Comparison of ENCODE assay signal across 7 cellular contexts in genomic region chr10:60964257-60965235, GRCh38. TPM values are rescaled to one million over a fixed set of nuclear protein-coding genes. Genes with fewer than 3 reads are reported as not detected.
DNase-seq lines count a peak whose midpoint lies in the region; ATAC-seq and TF ChIP-seq lines count a peak whose summit lies in the region.

No MANE protein-coding gene starts in this region.

- H3K9me3 Mint-ChIP-seq in activated CD4-positive, alpha-beta memory T cell treated with anti-CD3 and anti-CD28 coated beads for 36 hours: no peaks in the 10 kb centered on the region

- DNase-seq in GM04503 (ENCODE audit: low read depth) (peak; percentile 70), HEK293T (ENCODE audit: extremely low spot score) (peak; percentile 60), NCI-H2227 (lab: John Stamatoyannopoulos, UW; ENCODE audit: unreplicated experiment) (peak; percentile 66), erythroblast (lab: John Stamatoyannopoulos, UW) (peak; percentile 64 to 77), mucosa of descending colon (peak in 2 of 3 donors; percentile 55 to 65), superior temporal gyrus (ENCODE audit: extremely low spot score) (peak; percentile 96)
- DNase-seq in activated CD4-positive, alpha-beta memory T cell treated with anti-CD3 and anti-CD28 coated beads for 36 hours: peak; percentile 57

- CTCF ChIA-PET in HEK293T (lab: Yijun Ruan, JAX): interaction anchor here (1.1 kb wide), 1 partner anchor 144 kb away, joined by 4 read pairs; no protein-coding TSS in a partner anchor
- CTCF ChIA-PET in activated CD4-positive, alpha-beta memory T cell treated with anti-CD3 and anti-CD28 coated beads for 36 hours (lab: Charles Lee): interaction anchor here (0.5 to 1.1 kb wide), 8 partner anchors 10 to 855 kb away, joined by 3 to 8 read pairs (median 3); no protein-coding TSS in a partner anchor

- intact Hi-C loops in activated CD4-positive, alpha-beta memory T cell treated with anti-CD3 and anti-CD28 coated beads for 36 hours (cut with micrococcal nuclease): loop anchor here (1.0 to 2.0 kb wide), 3 partner anchors 16 to 322 kb away; no protein-coding TSS in a partner anchor
- intact Hi-C loops in mucosa of descending colon (cut with DNase I, micrococcal nuclease): loop anchor here (5.0 to 10.0 kb wide), 3 partner anchors 80 to 320 kb away; no protein-coding TSS in a partner anchor

- H3K4me3 ChIP-seq in mucosa of descending colon: no peak overlapping the region

- H3K27me3 Mint-ChIP-seq in activated CD4-positive, alpha-beta memory T cell treated with anti-CD3 and anti-CD28 coated beads for 36 hours: peaks cover 18% of the 10 kb centered on the region

- H3K4me3 Mint-ChIP-seq in activated CD4-positive, alpha-beta memory T cell treated with anti-CD3 and anti-CD28 coated beads for 36 hours: no peak overlapping the region

- H3K4me1 Mint-ChIP-seq in activated CD4-positive, alpha-beta memory T cell treated with anti-CD3 and anti-CD28 coated beads for 36 hours (ENCODE audit: low read depth): peaks cover 17% of the 10 kb centered on the region

- H3K4me1 ChIP-seq in mucosa of descending colon (ENCODE audit: low read depth): no peaks in the 10 kb centered on the region

- H3K9me3 ChIP-seq in mucosa of descending colon: no peaks in the 10 kb centered on the region

- no peaks in the 10 kb centered on the region for H3K36me3 ChIP-seq in mucosa of descending colon (ENCODE audit: low read depth)

- POLR2A ChIA-PET in HEK293T (lab: Yijun Ruan, JAX): no interaction called here
- POLR2A ChIA-PET in activated CD4-positive, alpha-beta memory T cell treated with anti-CD3 and anti-CD28 coated beads for 36 hours (lab: Charles Lee): interaction anchor here (0.6 kb wide), 1 partner anchor 148 kb away, joined by 5 read pairs; no protein-coding TSS in a partner anchor

- ATAC-seq in mucosa of descending colon: peak; percentile 86

- TF ChIP-seq POLR2A in erythroblast (IDR thresholded peaks at IDR 0.05; ENCODE audit: low read length): no peak

- H3K27ac Mint-ChIP-seq in activated CD4-positive, alpha-beta memory T cell treated with anti-CD3 and anti-CD28 coated beads for 36 hours: no peak overlapping the region

- no peaks in the 10 kb centered on the region for H3K36me3 Mint-ChIP-seq in activated CD4-positive, alpha-beta memory T cell treated with anti-CD3 and anti-CD28 coated beads for 36 hours

- TF ChIP-seq CTCF in mucosa of descending colon (IDR thresholded peaks at IDR 0.05): peak; percentile 56

TF ChIP-seq in HEK293T, 16 proteins besides CTCF, POLR2A, EP300 and RAD21:
- no peak for TF ChIP-seq FOXM1 (IDR thresholded peaks at IDR 0.05; ENCODE audit: borderline replicate concordance)
- TF ChIP-seq BHLHE40 (IDR thresholded peaks at IDR 0.05; ENCODE audit: borderline replicate concordance): no peak
- no peak for TF ChIP-seq FOXK2 (IDR thresholded peaks at IDR 0.05)
- no peak for TF ChIP-seq SP1 (IDR thresholded peaks at IDR 0.05)
- TF ChIP-seq, protein P1, sequence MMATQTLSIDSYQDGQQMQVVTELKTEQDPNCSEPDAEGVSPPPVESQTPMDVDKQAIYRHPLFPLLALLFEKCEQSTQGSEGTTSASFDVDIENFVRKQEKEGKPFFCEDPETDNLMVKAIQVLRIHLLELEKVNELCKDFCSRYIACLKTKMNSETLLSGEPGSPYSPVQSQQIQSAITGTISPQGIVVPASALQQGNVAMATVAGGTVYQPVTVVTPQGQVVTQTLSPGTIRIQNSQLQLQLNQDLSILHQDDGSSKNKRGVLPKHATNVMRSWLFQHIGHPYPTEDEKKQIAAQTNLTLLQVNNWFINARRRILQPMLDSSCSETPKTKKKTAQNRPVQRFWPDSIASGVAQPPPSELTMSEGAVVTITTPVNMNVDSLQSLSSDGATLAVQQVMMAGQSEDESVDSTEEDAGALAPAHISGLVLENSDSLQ (IDR thresholded peaks at IDR 0.05): no peak
- TF ChIP-seq L3MBTL2 (conservative IDR thresholded peaks at IDR 0.05): no peak
- TF ChIP-seq LEF1 (IDR thresholded peaks at IDR 0.05; ENCODE audit: borderline replicate concordance): no peak
- no peak for TF ChIP-seq SUZ12 (IDR thresholded peaks at IDR 0.05)
- TF ChIP-seq NFRKB (IDR thresholded peaks at IDR 0.05): no peak
- TF ChIP-seq ZNF384 (IDR thresholded peaks at IDR 0.05): no peak
- no peak for TF ChIP-seq ARNT (IDR thresholded peaks at IDR 0.05)
- TF ChIP-seq ELF4 (IDR thresholded peaks at IDR 0.05): no peak
- TF ChIP-seq HDGF (IDR thresholded peaks at IDR 0.05; ENCODE audit: borderline replicate concordance): no peak
- TF ChIP-seq TARDBP (IDR thresholded peaks at IDR 0.05): no peak

RNA-seq across cellular contexts. Expression of gene RHOBTB1, which starts 20.6 kb away (rescaled TPM):
- not detected for total RNA-seq in activated CD4-positive, alpha-beta memory T cell treated with anti-CD3 and anti-CD28 coated beads for 36 hours
- total RNA-seq in mucosa of descending colon: 1 to 10 TPM; 5.8 to 8.0 (median 6.9) TPM

Comparison
In these comparisons a context has a peak if more than half of its experiments do, and no peak if none do; other contexts are left out.
1. RNA of gene RHOBTB1, which starts 20.6 kb away (total RNA-seq): 5.8 to 8.0 TPM in mucosa of descending colon; not detected in activated CD4-positive, alpha-beta memory T cell treated with anti-CD3 and anti-CD28 coated beads for 36 hours; every median in the first group is over 4 times any median in the second.
2. Peak in every context shown above with its lines, with median percentiles within 50 percentile points of each other: DNase-seq.